In genomic region chr12:109925185-109925835, GRCh38 we compare ENCODE assay signal across 21 cellular contexts. TPM values are rescaled to one million over a fixed set of nuclear protein-coding genes. Genes with fewer than 3 reads are reported as not detected.
DNase-seq lines count a peak whose midpoint lies in the region; ATAC-seq and TF ChIP-seq lines count a peak whose summit lies in the region.
"Had no signal": no experiment of that assay in that cellular context is flagged by ENCODE, and none has a peak within 500 bp of the region (broad histone marks: within the 10 kb centered on the region; RNA-seq: fewer than 3 reads in every experiment).

No MANE protein-coding gene starts in this region.

- no peak for TF ChIP-seq CTCF in cardiac muscle cell (IDR thresholded peaks at IDR 0.05; ENCODE audit: low read depth, low read length)
- TF ChIP-seq CTCF in heart left ventricle (IDR thresholded peaks at IDR 0.05) = no peak

- CTCF ChIA-PET in naive thymus-derived CD4-positive, alpha-beta T cell (lab: Charles Lee) = interaction anchor here (0.7 kb wide), 1 partner anchor 73 kb away, joined by 3 read pairs; no protein-coding TSS in a partner anchor

- H3K27me3 ChIP-seq in cardiac muscle cell (no peaks in the 10 kb centered on the region), heart left ventricle (no peaks in the 10 kb centered on the region), SJCRH30 (no peaks in the 10 kb centered on the region)
- no peaks in the 10 kb centered on the region for H3K27me3 ChIP-seq in naive thymus-derived CD4-positive, alpha-beta T cell (ENCODE audit: control insufficient read depth in 2 of 2, insufficient read depth in 2 of 2, low read length in 2 of 2)
- H3K27me3 ChIP-seq: esophagus muscularis mucosa, gastrocnemius medialis, tibial nerve had no signal

- no peaks in the 10 kb centered on the region for H3K9me3 ChIP-seq in cardiac muscle cell (ENCODE audit: low read depth)
- H3K9me3 ChIP-seq in heart left ventricle = no peaks in the 10 kb centered on the region
- H3K9me3 ChIP-seq in SJCRH30 (replicated peaks) = no peaks in the 10 kb centered on the region
- no peaks in the 10 kb centered on the region for H3K9me3 ChIP-seq in naive thymus-derived CD4-positive, alpha-beta T cell (ENCODE audit: control insufficient read depth in 2 of 3, low read length in 3 of 3)
- H3K9me3 ChIP-seq: esophagus muscularis mucosa, gastrocnemius medialis, tibial nerve had no signal

- DNase-seq in cardiac muscle cell (ENCODE audit: low read depth in 1 of 2, low spot score in 1 of 2) = peak in 1 of 2 donors; percentile 37
- no peak for DNase-seq in heart left ventricle
- DNase-seq in SJCRH30 = peak; percentile 83 to 84
- DNase-seq in naive thymus-derived CD4-positive, alpha-beta T cell = no peak
- DNase-seq in NCI-H2029 (lab: John Stamatoyannopoulos, UW) = no peak
- no peak for DNase-seq in NOMO-1 treated with DMSO at 0.1 percent for 48 hours (lab: John Stamatoyannopoulos, UW; ENCODE audit: unreplicated experiment)
- DNase-seq: activated CD4-positive, alpha-beta T cell treated with anti-CD3 and anti-CD28 coated beads for 48 hours; activated gamma-delta T cell; caudate nucleus; DND-41; gastrocnemius medialis; KG1; mammary epithelial cell; NCI-H187; NCI-H446; stimulated activated CD4-positive, alpha-beta T cell treated with anti-CD3 and anti-CD28 coated beads, Interleukin-1b, Interleukin-23, amount 100 ng/mL, for 48 hours; T-cell had no signal

- H3K4me3 ChIP-seq in cardiac muscle cell (no peak overlapping the region), heart left ventricle (no peak overlapping the region), SJCRH30 (no peak overlapping the region; the same call in 1 of the 2 replicates)
- H3K4me3 ChIP-seq in naive thymus-derived CD4-positive, alpha-beta T cell (ENCODE audit: low read length) = no peak overlapping the region
- H3K4me3 ChIP-seq: esophagus muscularis mucosa, gastrocnemius medialis, tibial nerve had no signal

- POLR2A ChIA-PET in naive thymus-derived CD4-positive, alpha-beta T cell (lab: Charles Lee) = no interaction called here

- peak overlapping the region; percentile 73 for H3K27ac ChIP-seq in cardiac muscle cell
- H3K27ac ChIP-seq in heart left ventricle = no peak overlapping the region
- H3K27ac ChIP-seq in SJCRH30 = peak overlapping the region; percentile 81
- H3K27ac ChIP-seq in naive thymus-derived CD4-positive, alpha-beta T cell (ENCODE audit: low read depth, low read length) = no peak overlapping the region
- H3K27ac ChIP-seq: esophagus muscularis mucosa, gastrocnemius medialis, tibial nerve had no signal

- peaks cover 0 to 4% (median 1%) of the 10 kb centered on the region in 7 donors for H3K4me1 Mint-ChIP-seq in naive thymus-derived CD4-positive, alpha-beta T cell

- H3K36me3 ChIP-seq in cardiac muscle cell = no peaks in the 10 kb centered on the region
- peaks cover 0 to 84% (median 50%) of the 10 kb centered on the region in 9 donors for H3K36me3 ChIP-seq in heart left ventricle
- peaks cover 19% of the 10 kb centered on the region for H3K36me3 ChIP-seq in SJCRH30
- H3K36me3 ChIP-seq in naive thymus-derived CD4-positive, alpha-beta T cell (ENCODE audit: control insufficient read depth in 2 of 3, insufficient read depth in 3 of 3, low read length in 3 of 3) = peaks cover 0 to 42% (median 4%) of the 10 kb centered on the region in 3 experiments

- TF ChIP-seq POLR2A in heart left ventricle (IDR thresholded peaks at IDR 0.05) = no peak

- peak overlapping the region in 6 of 9 donors; percentile 49 to 86 (median 72) for H3K27ac Mint-ChIP-seq in naive thymus-derived CD4-positive, alpha-beta T cell
- H3K27ac Mint-ChIP-seq: stimulated activated naive CD8-positive, alpha-beta T cell treated with anti-CD3 and anti-CD28 coated beads, Interleukin-15, Interleukin-2, amounts not matched to agents 100 ng/mL and 50 ng/mL, for 24 hours had no signal

- intact Hi-C loops in heart left ventricle (cut with DNase I) = no loop called here
- intact Hi-C loops in naive thymus-derived CD4-positive, alpha-beta T cell (cut with micrococcal nuclease) = no loop called here

- no peaks in the 10 kb centered on the region for H3K9me3 Mint-ChIP-seq in naive thymus-derived CD4-positive, alpha-beta T cell
- H3K9me3 Mint-ChIP-seq: stimulated activated naive CD8-positive, alpha-beta T cell treated with anti-CD3 and anti-CD28 coated beads, Interleukin-15, Interleukin-2, amounts not matched to agents 100 ng/mL and 50 ng/mL, for 24 hours; T-cell had no signal

- H3K36me3 Mint-ChIP-seq in naive thymus-derived CD4-positive, alpha-beta T cell = peaks cover 7 to 21% (median 13%) of the 10 kb centered on the region in 5 donors

- H3K4me1 ChIP-seq in cardiac muscle cell (ENCODE audit: low read depth) (peaks cover 6% of the 10 kb centered on the region), heart left ventricle (peaks cover 0 to 7% (median 0%) of the 10 kb centered on the region in 12 donors), SJCRH30 (peaks cover 18% of the 10 kb centered on the region; the same call in 1 of the 2 replicates)
- H3K4me1 ChIP-seq in naive thymus-derived CD4-positive, alpha-beta T cell (ENCODE audit: control insufficient read depth in 2 of 2, insufficient read depth in 2 of 2, low read length in 2 of 2) = no peaks in the 10 kb centered on the region
- H3K4me1 ChIP-seq: esophagus muscularis mucosa had no signal

- no peaks in the 10 kb centered on the region for H3K27me3 Mint-ChIP-seq in naive thymus-derived CD4-positive, alpha-beta T cell
- H3K27me3 Mint-ChIP-seq: stimulated activated naive CD8-positive, alpha-beta T cell treated with anti-CD3 and anti-CD28 coated beads, Interleukin-15, Interleukin-2, amounts not matched to agents 100 ng/mL and 50 ng/mL, for 24 hours; T-cell had no signal

- 67 to 76% (median 73%) methylated on average over 14 to 20 of the region's 20 CpGs for whole genome bisulfite sequencing in heart left ventricle, 4 donors

- no peak overlapping the region for H3K4me3 Mint-ChIP-seq in naive thymus-derived CD4-positive, alpha-beta T cell
- H3K4me3 Mint-ChIP-seq: stimulated activated naive CD8-positive, alpha-beta T cell treated with anti-CD3 and anti-CD28 coated beads, Interleukin-15, Interleukin-2, amounts not matched to agents 100 ng/mL and 50 ng/mL, for 24 hours; T-cell had no signal

- ATAC-seq in heart left ventricle (no peak), HG03432 (IDR thresholded peaks at IDR 0.05; ENCODE audit: unreplicated experiment) (no peak)
- ATAC-seq in naive thymus-derived CD4-positive, alpha-beta T cell = no peak
- ATAC-seq: gastrocnemius medialis, T-cell had no signal

RNA-seq across cellular contexts. Expression of gene TCHP, which starts 25.2 kb away (rescaled TPM):
- total RNA-seq in cardiac muscle cell (23.7 and 26.6 TPM in 2 replicates), heart left ventricle (10 to 100 TPM in 4 of 9 donors, 1 to 10 TPM in 5; 7.4 to 11.7 (median 8.9) TPM)
- polyA plus RNA-seq in cardiac muscle cell (15.1 and 21.5 TPM in 2 replicates), heart left ventricle (10 to 100 TPM; 10.1 to 10.6 TPM)
- 19.0 and 21.1 TPM in 2 replicates for total RNA-seq in SJCRH30 (2014; rRNA removed; shearing (Covaris generic))
- 10 to 100 TPM; 21.7 to 40.0 (median 31.8) TPM for total RNA-seq in naive thymus-derived CD4-positive, alpha-beta T cell
- polyA plus RNA-seq in naive thymus-derived CD4-positive, alpha-beta T cell = 10 to 100 TPM; 10.1 to 15.5 TPM

RNA-seq across cellular contexts. Expression of gene GLTP, which starts 45.0 kb away (rescaled TPM):
- total RNA-seq in cardiac muscle cell (20.5 and 42.5 TPM in 2 replicates), heart left ventricle (10 to 100 TPM; 18.0 to 68.6 (median 25.1) TPM)
- polyA plus RNA-seq in cardiac muscle cell (24.9 and 25.0 TPM in 2 replicates), heart left ventricle (10 to 100 TPM; 16.9 to 28.1 TPM)
- 37.4 and 39.9 TPM in 2 replicates for total RNA-seq in SJCRH30 (2014; rRNA removed; shearing (Covaris generic))
- 10 to 100 TPM; 19.2 to 36.2 (median 22.1) TPM for total RNA-seq in naive thymus-derived CD4-positive, alpha-beta T cell
- polyA plus RNA-seq in naive thymus-derived CD4-positive, alpha-beta T cell = 10 to 100 TPM; 30.0 to 35.2 TPM

Comparison
In these comparisons a context has a peak if more than half of its experiments do, and no peak if none do; other contexts are left out.
1. H3K27ac ChIP-seq: peak in cardiac muscle cell (single experiment) and SJCRH30 (single experiment); none in heart left ventricle (0 of 12) and naive thymus-derived CD4-positive, alpha-beta T cell (single experiment).
2. DNase-seq: peak in SJCRH30 (2 of 2); none in heart left ventricle (0 of 5), naive thymus-derived CD4-positive, alpha-beta T cell (0 of 9), NCI-H2029 (single experiment) and NOMO-1 treated with DMSO at 0.1 percent for 48 hours (single experiment).